33 cellular contexts compared by ENCODE assay signal in genomic region chr5:118933703-118934102, GRCh38.
"Had no signal": no experiment of that assay in that cellular context is flagged by ENCODE, and none has a peak within 500 bp of the region (broad histone marks: within the 10 kb centered on the region; RNA-seq: fewer than 3 reads in every experiment).

No MANE protein-coding gene starts in this region.

- ATAC-seq: activated CD8-positive, alpha-beta T cell treated with anti-CD3 and anti-CD28 coated beads for 36 hours; activated naive CD4-positive, alpha-beta T cell treated with anti-CD3 and anti-CD28 coated beads, Interleukin-2, amount 50 U/mL, for 72 hours; activated T-cell treated with anti-CD3 and anti-CD28 coated beads, Interleukin-2, amount 50 U/mL, for 4 hours; activated T-cell treated with anti-CD3 and anti-CD28 coated beads, Interleukin-2, amount 50 U/mL, for 72 hours; activated T-helper 17 cell treated with anti-CD3 and anti-CD28 coated beads, Interleukin-2, amount 50 U/mL, for 72 hours; body of pancreas had no signal

- H3K9me3 ChIP-seq: body of pancreas, breast epithelium had no signal

- FAIRE-seq: astrocyte, TTC549 had no signal

- DNase-seq: activated B cell treated with CpG ODN at 0.5 μM for 24 hours; activated CD4-positive, alpha-beta memory T cell treated with anti-CD3 and anti-CD28 coated beads for 36 hours; activated CD4-positive, alpha-beta T cell treated with anti-CD3 and anti-CD28 coated beads for 4 hours; activated CD4-positive, alpha-beta T cell treated with anti-CD3 and anti-CD28 coated beads, Interleukin-2, amount 10 ng/mL, durations not matched to agents 24 days and 14 days; activated CD4-positive, alpha-beta T cell treated with anti-CD3 and anti-CD28 coated beads, Interleukin-2, amount 50 U/mL, for 1 hour; activated CD4-positive, alpha-beta T cell treated with anti-CD3 and anti-CD28 coated beads, Interleukin-2, amount 50 U/mL, for 4 hours; activated CD4-positive, CD25-positive, alpha-beta regulatory T cell treated with anti-CD3 and anti-CD28 coated beads, Interleukin-2, amount 50 U/mL, for 72 hours; activated CD8-positive, alpha-beta memory T cell treated with anti-CD3 and anti-CD28 coated beads, Interleukin-2, amount 50 U/mL, for 4 hours; activated CD8-positive, alpha-beta T cell treated with anti-CD3 and anti-CD28 coated beads for 36 hours; activated effector memory CD4-positive, alpha-beta T cell treated with anti-CD3 and anti-CD28 coated beads, Interleukin-2, amount 50 U/mL, for 16 hours; activated gamma-delta T cell treated with Interleukin-2 at 50 U/mL for 16 hours; activated naive CD4-positive, alpha-beta T cell; activated naive CD4-positive, alpha-beta T cell treated with anti-CD3 and anti-CD28 coated beads for 36 hours; activated naive CD4-positive, alpha-beta T cell treated with anti-CD3 and anti-CD28 coated beads, Interleukin-2, amount 50 U/mL, for 16 hours; activated naive CD8-positive, alpha-beta T cell treated with anti-CD3 and anti-CD28 coated beads for 36 hours; activated T-cell treated with anti-CD3 and anti-CD28 coated beads for 4 hours; activated T-cell treated with anti-CD3 and anti-CD28 coated beads, Interleukin-2, amount 50 U/mL, for 1 hour; activated T-cell treated with anti-CD3 and anti-CD28 coated beads, Interleukin-2, amount 50 U/mL, for 4 hours; activated T-cell treated with anti-CD3 and anti-CD28 coated beads, Interleukin-2, amount 50 U/mL, for 72 hours; adrenal gland; amniotic stem cell; aorta; body of pancreas; brain microvascular endothelial cell; central memory CD4-positive, alpha-beta T cell; T-helper 2 cell; T-helper 9 cell had no signal

- H3K4me1 ChIP-seq: adrenal gland, breast epithelium had no signal

- H3K27ac ChIP-seq: adrenal gland, body of pancreas, brain microvascular endothelial cell, breast epithelium, VCaP had no signal

- H3K4me3 ChIP-seq: adrenal gland, body of pancreas, breast epithelium had no signal
